17 cellular contexts compared by ENCODE assay signal in the genomic region with DNA sequence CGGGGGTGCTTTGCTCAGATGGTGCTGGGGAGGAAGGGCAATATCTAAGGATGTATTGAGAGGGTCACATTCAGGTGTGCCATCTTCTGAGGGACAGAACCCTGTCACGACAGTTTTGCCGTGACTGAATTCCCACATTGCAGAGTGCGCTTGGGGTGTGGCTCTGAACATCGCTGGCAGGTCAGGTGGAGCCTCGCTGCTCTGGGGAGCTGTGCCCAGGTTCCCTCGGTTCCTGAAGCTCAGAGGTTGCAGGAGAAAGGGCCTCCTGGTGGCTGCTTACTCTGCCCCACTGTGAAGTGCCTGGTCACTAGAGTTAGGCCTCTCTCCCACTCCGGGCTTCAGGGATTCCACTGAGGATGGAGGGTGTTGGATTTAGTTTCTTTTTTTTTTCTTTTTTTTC. TPM values are rescaled to one million over a fixed set of nuclear protein-coding genes. Genes with fewer than 3 reads are reported as not detected.
DNase-seq lines count a peak whose midpoint lies in the region; ATAC-seq and TF ChIP-seq lines count a peak whose summit lies in the region.
"Had no signal": no experiment of that assay in that cellular context is flagged by ENCODE, and none has a peak within 500 bp of the region (broad histone marks: within the 10 kb centered on the region; RNA-seq: fewer than 3 reads in every experiment).

No MANE protein-coding gene starts in this region.

- H3K27ac Mint-ChIP-seq in activated naive CD4-positive, alpha-beta T cell treated with anti-CD3 and anti-CD28 coated beads for 36 hours, result peak overlapping the region; percentile 54
- peak overlapping the region; percentile 96 for H3K27ac Mint-ChIP-seq in T-helper 17 cell
- peak overlapping the region; percentile 94 to 98 (median 96) for H3K27ac Mint-ChIP-seq in immature natural killer cell
- H3K27ac Mint-ChIP-seq in glutamatergic neuron (ENCODE audit: unreplicated experiment), result no peak overlapping the region
- H3K27ac Mint-ChIP-seq: endodermal cell had no signal

- ATAC-seq in T-helper 17 cell (no peak), upper lobe of right lung (no peak), GM19395 (IDR thresholded peaks at IDR 0.05; ENCODE audit: unreplicated experiment) (no peak)
- ATAC-seq: sciatic nerve had no signal

- intact Hi-C loops in activated naive CD4-positive, alpha-beta T cell treated with anti-CD3 and anti-CD28 coated beads for 36 hours (cut with micrococcal nuclease), result loop anchor here (5.0 to 10.0 kb wide), 2 partner anchors 165 to 888 kb away; a partner anchor contains a TSS
- intact Hi-C loops in upper lobe of right lung (cut with DNase I), result no loop called here

- H3K9me3 Mint-ChIP-seq in activated naive CD4-positive, alpha-beta T cell treated with anti-CD3 and anti-CD28 coated beads for 36 hours, result peaks cover 4% of the 10 kb centered on the region
- H3K9me3 Mint-ChIP-seq in immature natural killer cell (peaks cover 0 to 2% (median 0%) of the 10 kb centered on the region in 6 donors), glutamatergic neuron (ENCODE audit: unreplicated experiment) (peaks cover 17% of the 10 kb centered on the region)

- CTCF ChIA-PET in activated naive CD4-positive, alpha-beta T cell treated with anti-CD3 and anti-CD28 coated beads for 36 hours (lab: Charles Lee), result interaction anchor here (0.6 to 3.8 kb wide), 3 partner anchors 11 to 65 kb away, joined by 3 to 23 read pairs (median 3); no protein-coding TSS in a partner anchor

- no peaks in the 10 kb centered on the region for H3K4me1 ChIP-seq in upper lobe of right lung
- H3K4me1 ChIP-seq: parathyroid adenoma had no signal

- H3K9me3 ChIP-seq in T-helper 17 cell (ENCODE audit: control insufficient read depth, low read length, poor library complexity, severe bottlenecking) (no peaks in the 10 kb centered on the region), upper lobe of right lung (no peaks in the 10 kb centered on the region)
- H3K9me3 ChIP-seq: thoracic aorta had no signal

- no peak overlapping the region for H3K4me3 ChIP-seq in upper lobe of right lung
- H3K4me3 ChIP-seq: thoracic aorta had no signal

- no peaks in the 10 kb centered on the region for H3K27me3 Mint-ChIP-seq in activated naive CD4-positive, alpha-beta T cell treated with anti-CD3 and anti-CD28 coated beads for 36 hours (ENCODE audit: low read depth)
- H3K27me3 Mint-ChIP-seq in T-helper 17 cell (no peaks in the 10 kb centered on the region), immature natural killer cell (ENCODE audit: low read depth in 3 of 3) (peaks cover 5 to 18% (median 8%) of the 10 kb centered on the region in 3 donors), glutamatergic neuron (ENCODE audit: unreplicated experiment) (peaks cover 9% of the 10 kb centered on the region)

- H3K4me1 Mint-ChIP-seq in activated naive CD4-positive, alpha-beta T cell treated with anti-CD3 and anti-CD28 coated beads for 36 hours (ENCODE audit: low read depth), result peaks cover 76% of the 10 kb centered on the region
- H3K4me1 Mint-ChIP-seq in T-helper 17 cell, result peaks cover 51% of the 10 kb centered on the region
- H3K4me1 Mint-ChIP-seq in immature natural killer cell, result peaks cover 84 to 86% of the 10 kb centered on the region in 2 donors
- peaks cover 38% of the 10 kb centered on the region for H3K4me1 Mint-ChIP-seq in glutamatergic neuron (ENCODE audit: low read depth, unreplicated experiment)

- H3K36me3 ChIP-seq in upper lobe of right lung, result no peaks in the 10 kb centered on the region
- H3K36me3 ChIP-seq: thoracic aorta had no signal

- peaks cover 3% of the 10 kb centered on the region for H3K36me3 Mint-ChIP-seq in activated naive CD4-positive, alpha-beta T cell treated with anti-CD3 and anti-CD28 coated beads for 36 hours (ENCODE audit: low read depth)
- H3K36me3 Mint-ChIP-seq in T-helper 17 cell (ENCODE audit: low read depth), result no peaks in the 10 kb centered on the region
- H3K36me3 Mint-ChIP-seq in immature natural killer cell, result peaks cover 0 to 13% (median 3%) of the 10 kb centered on the region in 3 donors
- H3K36me3 Mint-ChIP-seq in glutamatergic neuron (ENCODE audit: unreplicated experiment), result peaks cover 4% of the 10 kb centered on the region

- no peak overlapping the region for H3K4me3 Mint-ChIP-seq in activated naive CD4-positive, alpha-beta T cell treated with anti-CD3 and anti-CD28 coated beads for 36 hours
- H3K4me3 Mint-ChIP-seq in T-helper 17 cell, result peak overlapping the region; percentile 77
- H3K4me3 Mint-ChIP-seq in immature natural killer cell, result peak overlapping the region; percentile 62 to 85 (median 82)
- H3K4me3 Mint-ChIP-seq in glutamatergic neuron (ENCODE audit: unreplicated experiment), result no peak overlapping the region
- H3K4me3 Mint-ChIP-seq: brain, endodermal cell had no signal

- DNase-seq in activated naive CD4-positive, alpha-beta T cell treated with anti-CD3 and anti-CD28 coated beads for 36 hours, result no peak
- no peak for DNase-seq in activated naive CD4-positive, alpha-beta T cell (lab: John Stamatoyannopoulos, UW)
- no peak for DNase-seq in T-helper 17 cell
- DNase-seq in immature natural killer cell, result no peak
- peak; percentile 52 for DNase-seq in upper lobe of right lung
- DNase-seq in glutamatergic neuron, result no peak
- DNase-seq: activated CD4-positive, CD25-positive, alpha-beta regulatory T cell; COR-L47; endodermal cell; HCEC 1CT; NCI-H2107; NCI-H510A treated with DMSO at 0.1 percent for 48 hours had no signal

- TF ChIP-seq CTCF in upper lobe of right lung (IDR thresholded peaks at IDR 0.05), result no peak
- no peak for TF ChIP-seq CTCF in glutamatergic neuron (IDR thresholded peaks at IDR 0.05; ENCODE audit: partially characterized antibody, unreplicated experiment)

- no peak overlapping the region for H3K27ac ChIP-seq in upper lobe of right lung
- H3K27ac ChIP-seq: parathyroid adenoma, thoracic aorta had no signal

- no peaks in the 10 kb centered on the region for H3K27me3 ChIP-seq in upper lobe of right lung

RNA-seq across cellular contexts. Expression of a gene that starts 51.5 kb away (rescaled TPM):
- total RNA-seq in activated naive CD4-positive, alpha-beta T cell treated with anti-CD3 and anti-CD28 coated beads for 36 hours, result 10 to 100 TPM; 16.2 to 18.3 TPM
- total RNA-seq in T-helper 17 cell (10 to 100 TPM; 27.1 to 28.9 TPM), upper lobe of right lung (4.2 TPM), glutamatergic neuron (ENCODE audit: unreplicated experiment) (166 TPM)
- 10 to 100 TPM; 24.4 to 68.7 (median 25.4) TPM for polyA plus RNA-seq in immature natural killer cell

Comparison
In these comparisons a context has a peak if more than half of its experiments do, and no peak if none do; other contexts are left out.
1. H3K4me3 Mint-ChIP-seq: peak in T-helper 17 cell (single experiment) and immature natural killer cell (5 of 5); none in activated naive CD4-positive, alpha-beta T cell treated with anti-CD3 and anti-CD28 coated beads for 36 hours (single experiment) and glutamatergic neuron (single experiment).